ENCODE assay signal across 9 cellular contexts in genomic region chr2:54394392-54394791, GRCh38.
DNase-seq lines count a peak whose midpoint lies in the region; ATAC-seq, FAIRE-seq and TF ChIP-seq lines count a peak whose summit lies in the region.
"Had no signal": no experiment of that assay in that cellular context is flagged by ENCODE, and none has a peak within 500 bp of the region (broad histone marks: within the 10 kb centered on the region; RNA-seq: fewer than 3 reads in every experiment).

No MANE protein-coding gene starts in this region.

- peak; percentile 84 for FAIRE-seq in GM18507 (lab: Jason Lieb, UNC)

- no peaks in the 10 kb centered on the region for H3K36me3 ChIP-seq in fibroblast of lung (ENCODE audit: control insufficient read depth, insufficient read depth, low read length)
- H3K36me3 ChIP-seq in colonic mucosa: no peaks in the 10 kb centered on the region

- DNase-seq in GM18507 (ENCODE audit: extremely low spot score, insufficient read length, low read depth) (no peak), fibroblast of lung (ENCODE audit: low read depth in 2 of 2) (peak in 1 of 2 donors; percentile 18), activated gamma-delta T cell treated with Interleukin-2 at 50 U/mL for 16 hours (no peak), kidney glomerular epithelial cell (lab: John Stamatoyannopoulos, UW) (no peak), colonic mucosa (no peak)
- DNase-seq in stimulated activated CD4-positive, alpha-beta T cell treated with anti-CD3 and anti-CD28 coated beads, Interleukin-2, amount 100 ng/mL, for 48 hours: no peak
- DNase-seq: foreskin fibroblast had no signal

- H3K27ac ChIP-seq in fibroblast of lung (ENCODE audit: insufficient read depth, low read length) (no peak overlapping the region), colonic mucosa (no peak overlapping the region)

- no peaks in the 10 kb centered on the region for H3K27me3 ChIP-seq in fibroblast of lung (ENCODE audit: control insufficient read depth, insufficient read depth, low read length)
- no peaks in the 10 kb centered on the region for H3K27me3 ChIP-seq in colonic mucosa

- peak; percentile 76 for ATAC-seq in GM21381 (IDR thresholded peaks at IDR 0.05; ENCODE audit: unreplicated experiment)
- peak; percentile 64 for ATAC-seq in HG03521 (IDR thresholded peaks at IDR 0.05; ENCODE audit: unreplicated experiment)

- H3K4me1 ChIP-seq in fibroblast of lung (ENCODE audit: control insufficient read depth, extremely low read depth, insufficient read depth, low read length): no peaks in the 10 kb centered on the region
- no peaks in the 10 kb centered on the region for H3K4me1 ChIP-seq in colonic mucosa

- peak overlapping the region; percentile 65 for H2AFZ ChIP-seq in fibroblast of lung (ENCODE audit: low read length)

- H3K9ac ChIP-seq in fibroblast of lung (ENCODE audit: insufficient read depth, low read length): no peak overlapping the region
- H3K9ac ChIP-seq in colonic mucosa (ENCODE audit: low read depth in 2 of 2, low read length in 2 of 2): no peak overlapping the region

- intact Hi-C loops in colonic mucosa (cut with DNase I): no loop called here

- no peaks in the 10 kb centered on the region for H3K79me2 ChIP-seq in fibroblast of lung (ENCODE audit: control insufficient read depth, insufficient read depth, low read length)

- H3K4me3 ChIP-seq in fibroblast of lung (replicated peaks in 1 of 4; ENCODE audit: control extremely low read depth in 1 of 4, insufficient read depth in 1 of 4, low read depth in 3 of 4, low read length in 4 of 4): no peak overlapping the region
- H3K4me3 ChIP-seq in colonic mucosa: no peak overlapping the region

- TF ChIP-seq CTCF in fibroblast of lung (conservative IDR thresholded peaks at IDR 0.05 in 1 of 2, IDR thresholded peaks at IDR 0.05 in 1 of 2; ENCODE audit: low read depth in 1 of 2, low read length in 2 of 2): no peak
- no peak for TF ChIP-seq CTCF in colonic mucosa (IDR thresholded peaks at IDR 0.05)

- no peaks in the 10 kb centered on the region for H3K9me3 ChIP-seq in fibroblast of lung (ENCODE audit: control insufficient read depth, insufficient read depth, low read depth, low read length)
- no peaks in the 10 kb centered on the region for H3K9me3 ChIP-seq in colonic mucosa

- no peaks in the 10 kb centered on the region for H4K20me1 ChIP-seq in fibroblast of lung (ENCODE audit: control insufficient read depth, extremely low read depth, insufficient read depth, low read length)

- no peak overlapping the region for H3K4me2 ChIP-seq in fibroblast of lung (ENCODE audit: extremely low read depth, insufficient read depth, low read length)
